In genomic region chr3:58535531-58536500, GRCh38 we compare ENCODE assay signal across 10 cellular contexts. TPM values are rescaled to one million over a fixed set of nuclear protein-coding genes. Genes with fewer than 3 reads are reported as not detected.
DNase-seq lines count a peak whose midpoint lies in the region; ATAC-seq and TF ChIP-seq lines count a peak whose summit lies in the region.
"Had no signal": no experiment of that assay in that cellular context is flagged by ENCODE, and none has a peak within 500 bp of the region (broad histone marks: within the 10 kb centered on the region; RNA-seq: fewer than 3 reads in every experiment).

No MANE protein-coding gene starts in this region.

- peak overlapping the region in 1 of 4 experiments; percentile 67 for H3K4me3 ChIP-seq in fibroblast of lung (replicated peaks in 1 of 4; ENCODE audit: control extremely low read depth in 1 of 4, insufficient read depth in 1 of 4, low read depth in 3 of 4, low read length in 4 of 4)
- H3K4me3 ChIP-seq in osteoblast (ENCODE audit: insufficient read depth, low read length) = peak overlapping the region; percentile 19
- no peak overlapping the region for H3K4me3 ChIP-seq in BE2C (ENCODE audit: low read depth, low read length)

- no peak overlapping the region for H3K9ac ChIP-seq in fibroblast of lung (ENCODE audit: insufficient read depth, low read length)

- H4K20me1 ChIP-seq in fibroblast of lung (ENCODE audit: control insufficient read depth, extremely low read depth, insufficient read depth, low read length) = no peaks in the 10 kb centered on the region
- H4K20me1 ChIP-seq in osteoblast (ENCODE audit: insufficient read depth, low read length) = no peaks in the 10 kb centered on the region

- H3K4me1 ChIP-seq in fibroblast of lung (ENCODE audit: control insufficient read depth, extremely low read depth, insufficient read depth, low read length) = peaks cover 7% of the 10 kb centered on the region
- H3K4me1 ChIP-seq in osteoblast (ENCODE audit: insufficient read depth, low read length) = peaks cover 20% of the 10 kb centered on the region
- no peaks in the 10 kb centered on the region for H3K4me1 ChIP-seq in BE2C

- ATAC-seq in HG03457 (IDR thresholded peaks at IDR 0.05; ENCODE audit: unreplicated experiment) = no peak
- ATAC-seq in GM18520 (IDR thresholded peaks at IDR 0.05; ENCODE audit: unreplicated experiment) = no peak

- H3K27ac ChIP-seq in C4-2B (peak overlapping the region; percentile 61; the same call in 1 of the 2 replicates), fibroblast of lung (ENCODE audit: insufficient read depth, low read length) (no peak overlapping the region), osteoblast (ENCODE audit: low read depth, low read length) (peak overlapping the region; percentile 60)

- H3K4me2 ChIP-seq in fibroblast of lung (ENCODE audit: extremely low read depth, insufficient read depth, low read length) (peak overlapping the region; percentile 32), osteoblast (ENCODE audit: insufficient read depth, low read length) (peak overlapping the region; percentile 87)

- H2AFZ ChIP-seq in fibroblast of lung (ENCODE audit: low read length) (no peak overlapping the region), osteoblast (ENCODE audit: low read length) (peak overlapping the region; percentile 97)

- peak; percentile 83 for DNase-seq in NCI-H226
- DNase-seq in fibroblast of lung (ENCODE audit: low read depth in 2 of 2) = peak in 1 of 2 donors; percentile 33
- peak; percentile 41 for DNase-seq in osteoblast (ENCODE audit: insufficient read length, low spot score, missing footprints)
- DNase-seq in BE2C = no peak
- no peak for DNase-seq in NCI-H446 treated with DMSO at 0.1 percent for 48 hours (lab: John Stamatoyannopoulos, UW)
- DNase-seq: NCI-H1436 had no signal

- no peak for TF ChIP-seq CTCF in C4-2B (conservative IDR thresholded peaks at IDR 0.05)
- TF ChIP-seq CTCF in fibroblast of lung (conservative IDR thresholded peaks at IDR 0.05 in 1 of 2, IDR thresholded peaks at IDR 0.05 in 1 of 2; ENCODE audit: low read depth in 1 of 2, low read length in 2 of 2) = no peak
- no peak for TF ChIP-seq CTCF in osteoblast (IDR thresholded peaks at IDR 0.05; ENCODE audit: extremely low read depth, low read depth, low read length)
- TF ChIP-seq CTCF in BE2C (IDR thresholded peaks at IDR 0.05; ENCODE audit: low read depth, low read length) = no peak

- H3K27me3 ChIP-seq in fibroblast of lung (ENCODE audit: control insufficient read depth, insufficient read depth, low read length) (no peaks in the 10 kb centered on the region), osteoblast (ENCODE audit: insufficient read depth, low read length) (no peaks in the 10 kb centered on the region), BE2C (no peaks in the 10 kb centered on the region)

- H3K9me3 ChIP-seq in fibroblast of lung (ENCODE audit: control insufficient read depth, insufficient read depth, low read depth, low read length) (no peaks in the 10 kb centered on the region), osteoblast (ENCODE audit: low read depth, low read length) (no peaks in the 10 kb centered on the region), BE2C (no peaks in the 10 kb centered on the region)

- H3K36me3 ChIP-seq in fibroblast of lung (ENCODE audit: control insufficient read depth, insufficient read depth, low read length) (no peaks in the 10 kb centered on the region), osteoblast (ENCODE audit: insufficient read depth, low read length) (peaks cover 2% of the 10 kb centered on the region), BE2C (no peaks in the 10 kb centered on the region)

- H3K79me2 ChIP-seq in fibroblast of lung (ENCODE audit: control insufficient read depth, insufficient read depth, low read length) (no peaks in the 10 kb centered on the region), osteoblast (ENCODE audit: insufficient read depth, low read length) (no peaks in the 10 kb centered on the region)

RNA-seq across cellular contexts. Expression of gene ACOX2, which starts 1.2 kb away (rescaled TPM):
- total RNA-seq in fibroblast of lung (17.7 and 20.5 TPM in 2 replicates), osteoblast (28.6 and 29.8 TPM in 2 replicates)
- 14.6 and 19.0 TPM in 2 replicates for polyA plus RNA-seq in fibroblast of lung
- polyA plus RNA-seq in fibroblast of lung (2012) = 11.6 and 18.8 TPM in 2 replicates
- 39.8 and 51.4 TPM in 2 replicates for polyA minus RNA-seq in fibroblast of lung (ENCODE audit: low replicate concordance)
- not detected for polyA plus RNA-seq in BE2C (2012; ENCODE audit: insufficient read depth, insufficient read length, low read depth)
- total RNA-seq: activated T-helper 2 cell treated with anti-CD3 and anti-CD28 coated beads, Interferon-gamma antibody, Interleukin-2, Interleukin-4, amounts not matched to agents 10 μg/mL and 5 μg/mL and 100 μg/mL, durations not matched to agents 14 hours and 24 hours and 36 hours had no signal

RNA-seq across cellular contexts. Expression of gene FAM107A, which starts 41.4 kb away (rescaled TPM):
- total RNA-seq in fibroblast of lung (under 0.01 TPM in 2 replicates), osteoblast (not detected in 2 replicates)
- polyA plus RNA-seq in fibroblast of lung = 0.02 and 0.16 TPM in 2 replicates
- 0.05 and 0.12 TPM in 2 replicates for polyA plus RNA-seq in fibroblast of lung (2012)
- 0.20 TPM in 1 of 2 replicates, not detected in the other for polyA minus RNA-seq in fibroblast of lung (ENCODE audit: low replicate concordance)
- polyA plus RNA-seq in BE2C (2012; ENCODE audit: insufficient read depth, insufficient read length, low read depth) = not detected
- total RNA-seq: activated T-helper 2 cell treated with anti-CD3 and anti-CD28 coated beads, Interferon-gamma antibody, Interleukin-2, Interleukin-4, amounts not matched to agents 10 μg/mL and 5 μg/mL and 100 μg/mL, durations not matched to agents 14 hours and 24 hours and 36 hours had no signal

RNA-seq across cellular contexts. Expression of gene KCTD6, which starts 43.9 kb away (rescaled TPM):
- 9.5 and 10.2 TPM in 2 replicates for total RNA-seq in fibroblast of lung
- polyA plus RNA-seq in fibroblast of lung = 13.6 and 14.8 TPM in 2 replicates
- polyA plus RNA-seq in fibroblast of lung (2012) = 6.4 and 7.4 TPM in 2 replicates
- 3.4 and 4.1 TPM in 2 replicates for polyA minus RNA-seq in fibroblast of lung (ENCODE audit: low replicate concordance)
- 8.0 and 10.6 TPM in 2 replicates for total RNA-seq in osteoblast
- polyA plus RNA-seq in BE2C (2012; ENCODE audit: insufficient read depth, insufficient read length, low read depth) = 8.0 TPM

Comparison
In these comparisons a context has a peak if more than half of its experiments do, and no peak if none do; other contexts are left out.
1. DNase-seq: peak in NCI-H226 (single experiment) and osteoblast (single experiment); none in BE2C (single experiment) and NCI-H446 treated with DMSO at 0.1 percent for 48 hours (single experiment).